In genomic region chr5:131488463-131488862, GRCh38 we compare ENCODE assay signal across 11 cellular contexts.
DNase-seq lines count a peak whose midpoint lies in the region; ATAC-seq, FAIRE-seq and TF ChIP-seq lines count a peak whose summit lies in the region.
"Had no signal": no experiment of that assay in that cellular context is flagged by ENCODE, and none has a peak within 500 bp of the region (broad histone marks: within the 10 kb centered on the region; RNA-seq: fewer than 3 reads in every experiment).

No MANE protein-coding gene starts in this region.

- peaks cover 0 to 14% (median 0%) of the 10 kb centered on the region in 3 donors for H3K36me3 ChIP-seq in pancreas

- H3K9me3 ChIP-seq in T-helper 17 cell (ENCODE audit: control insufficient read depth, low read length, poor library complexity, severe bottlenecking) (no peaks in the 10 kb centered on the region), pancreas (no peaks in the 10 kb centered on the region)

- peaks cover 5% of the 10 kb centered on the region for H3K36me3 Mint-ChIP-seq in T-helper 17 cell (ENCODE audit: low read depth)
- peaks cover 88% of the 10 kb centered on the region for H3K36me3 Mint-ChIP-seq in stimulated activated effector memory CD8-positive, alpha-beta T cell treated with anti-CD3 and anti-CD28 coated beads, Interleukin-12 subunit alpha, Interleukin-12 subunit beta, amount 100 ng/mL, for 72 hours

- no peak for FAIRE-seq in pancreas (lab: Jason Lieb, UNC)
- FAIRE-seq: A549, K562 had no signal

- no peak overlapping the region for H3K4me3 ChIP-seq in pancreas
- H3K4me3 ChIP-seq: A549, K562 had no signal

- DNase-seq in activated CD4-positive, CD25-positive, alpha-beta regulatory T cell (lab: John Stamatoyannopoulos, UW) = no peak
- DNase-seq in T-helper 17 cell (no peak), pancreas (no peak), NCI-H2171 treated with DMSO at 0.1 percent for 48 hours (lab: John Stamatoyannopoulos, UW) (no peak), inferior parietal cortex (ENCODE audit: extremely low spot score) (no peak)
- DNase-seq in stimulated activated effector memory CD8-positive, alpha-beta T cell treated with anti-CD3 and anti-CD28 coated beads, Interleukin-12 subunit alpha, Interleukin-12 subunit beta, amount 100 ng/mL, for 72 hours (ENCODE audit: low spot score in 2 of 2) = no peak

- no peaks in the 10 kb centered on the region for H3K4me1 ChIP-seq in pancreas
- H3K4me1 ChIP-seq: A549 had no signal

- peaks cover 11% of the 10 kb centered on the region for H3K4me1 Mint-ChIP-seq in T-helper 17 cell
- H3K4me1 Mint-ChIP-seq in stimulated activated effector memory CD8-positive, alpha-beta T cell treated with anti-CD3 and anti-CD28 coated beads, Interleukin-12 subunit alpha, Interleukin-12 subunit beta, amount 100 ng/mL, for 72 hours = peaks cover 6% of the 10 kb centered on the region
- H3K4me1 Mint-ChIP-seq: neural crest cell had no signal

- no peak overlapping the region for H3K4me3 Mint-ChIP-seq in T-helper 17 cell
- H3K4me3 Mint-ChIP-seq in stimulated activated effector memory CD8-positive, alpha-beta T cell treated with anti-CD3 and anti-CD28 coated beads, Interleukin-12 subunit alpha, Interleukin-12 subunit beta, amount 100 ng/mL, for 72 hours = no peak overlapping the region
- H3K4me3 Mint-ChIP-seq: neural crest cell had no signal

- intact Hi-C loops in pancreas (cut with DNase I) = no loop called here

- H3K27me3 Mint-ChIP-seq in T-helper 17 cell = no peaks in the 10 kb centered on the region

- no peaks in the 10 kb centered on the region for H3K9me3 Mint-ChIP-seq in stimulated activated effector memory CD8-positive, alpha-beta T cell treated with anti-CD3 and anti-CD28 coated beads, Interleukin-12 subunit alpha, Interleukin-12 subunit beta, amount 100 ng/mL, for 72 hours
- H3K9me3 Mint-ChIP-seq: neural crest cell had no signal

- H3K27me3 ChIP-seq in pancreas = no peaks in the 10 kb centered on the region

- H3K27ac ChIP-seq in pancreas = no peak overlapping the region
- H3K27ac ChIP-seq: A549 had no signal

- ATAC-seq in activated CD4-positive, CD25-positive, alpha-beta regulatory T cell treated with anti-CD3 and anti-CD28 coated beads, Interleukin-2, amount 50 U/mL, for 24 hours = peak; percentile 64 to 67
- ATAC-seq in HG02970 (IDR thresholded peaks at IDR 0.05; ENCODE audit: low FRiP score, unreplicated experiment) (peak; percentile 45), T-helper 17 cell (peak; percentile 30), pancreas (no peak)
- ATAC-seq in stimulated activated effector memory CD8-positive, alpha-beta T cell treated with anti-CD3 and anti-CD28 coated beads, Interleukin-12 subunit alpha, Interleukin-12 subunit beta, amount 100 ng/mL, for 72 hours = peak; percentile 71
- ATAC-seq: A549, K562 had no signal

- WGBS in pancreas, 2 donors = 89 to 91% methylated on average over 3 of the region's 3 CpGs

- no peak for TF ChIP-seq CTCF in pancreas (IDR thresholded peaks at IDR 0.05)

- H3K27ac Mint-ChIP-seq in T-helper 17 cell = no peak overlapping the region
- peak overlapping the region; percentile 27 for H3K27ac Mint-ChIP-seq in stimulated activated effector memory CD8-positive, alpha-beta T cell treated with anti-CD3 and anti-CD28 coated beads, Interleukin-12 subunit alpha, Interleukin-12 subunit beta, amount 100 ng/mL, for 72 hours

Comparison
In these comparisons a context has a peak if more than half of its experiments do, and no peak if none do; other contexts are left out.
1. ATAC-seq: peak in activated CD4-positive, CD25-positive, alpha-beta regulatory T cell treated with anti-CD3 and anti-CD28 coated beads, Interleukin-2, amount 50 U/mL, for 24 hours (2 of 2), HG02970 (single experiment), T-helper 17 cell (single experiment) and stimulated activated effector memory CD8-positive, alpha-beta T cell treated with anti-CD3 and anti-CD28 coated beads, Interleukin-12 subunit alpha, Interleukin-12 subunit beta, amount 100 ng/mL, for 72 hours (single experiment); none in pancreas (0 of 4).